ENCODE assay signal across 26 cellular contexts in genomic region chr10:19247843-19248242, GRCh38.
"Had no signal": no experiment of that assay in that cellular context is flagged by ENCODE, and none has a peak within 500 bp of the region (broad histone marks: within the 10 kb centered on the region; RNA-seq: fewer than 3 reads in every experiment).

No MANE protein-coding gene starts in this region.

- FAIRE-seq: astrocyte, TTC549 had no signal

- H3K4me2 ChIP-seq: SK-N-SH had no signal

- H3K27me3 ChIP-seq: body of pancreas, breast epithelium, MG63, Peyer's patch, SJSA1 had no signal

- H3K4me1 ChIP-seq: body of pancreas, breast epithelium, Peyer's patch, SJSA1 had no signal

- H3K36me3 ChIP-seq: breast epithelium, MG63, Peyer's patch, SJSA1 had no signal

- H3K9ac ChIP-seq: SK-N-SH had no signal

- DNase-seq: activated CD4-positive, alpha-beta T cell treated with anti-CD3 and anti-CD28 coated beads, Interleukin-2, amount 10 ng/mL, durations not matched to agents 7 days and 5 days; activated CD4-positive, alpha-beta T cell treated with anti-CD3 and anti-CD28 coated beads, Interleukin-2, amount 50 U/mL, for 48 hours; activated CD8-positive, alpha-beta T cell treated with anti-CD3 and anti-CD28 coated beads, Interleukin-2, amount 10 ng/mL, durations not matched to agents 7 days and 5 days; activated gamma-delta T cell; activated naive CD4-positive, alpha-beta T cell treated with Interleukin-2 at 50 U/mL for 16 hours; activated naive CD8-positive, alpha-beta T cell treated with anti-CD3 and anti-CD28 coated beads, Interleukin-2, amount 10 ng/mL, durations not matched to agents 7 days and 5 days; activated T-cell treated with anti-CD3 and anti-CD28 coated beads, Interleukin-2, amount 50 U/mL, for 24 hours; body of pancreas; cerebellar nuclear complex; KG1; MG63; NCI-H1092; NCI-H1436 treated with DMSO at 0.1 percent for 48 hours; NCI-H1694 treated with DMSO at 0.1 percent for 48 hours; NCI-H2029; NCI-H345; NCI-H524 treated with DMSO at 0.1 percent for 48 hours; PC-3; Peyer's patch; RPMI8226; SHP77 treated with DMSO at 0.1 percent for 48 hours; SK-N-SH had no signal

- H3K27ac ChIP-seq: body of pancreas, breast epithelium, Peyer's patch, SJSA1 had no signal

- H3K9me3 ChIP-seq: body of pancreas, breast epithelium, MG63, Peyer's patch, SJSA1, SK-N-SH had no signal

- ATAC-seq: activated CD8-positive, alpha-beta T cell treated with anti-CD3 and anti-CD28 coated beads, Interleukin-2, amount 10 ng/mL, durations not matched to agents 7 days and 5 days; body of pancreas; PC-3 had no signal

- H3K4me3 ChIP-seq: body of pancreas, breast epithelium, MG63, Peyer's patch, SJSA1 had no signal
